Comparison of ENCODE assay signal across 9 cellular contexts in genomic region chr13:25232937-25233515, GRCh38. TPM values are rescaled to one million over a fixed set of nuclear protein-coding genes. Genes with fewer than 3 reads are reported as not detected.
A peak's percentile ranks its signal among the peaks of the same experiment; 100 is the strongest.
DNase-seq lines count a peak whose midpoint lies in the region; ATAC-seq and TF ChIP-seq lines count a peak whose summit lies in the region.
"Had no signal": no experiment of that assay in that cellular context is flagged by ENCODE, and none has a peak within 500 bp of the region (broad histone marks: within the 10 kb centered on the region; RNA-seq: fewer than 3 reads in every experiment).

No MANE protein-coding gene starts in this region.

- H3K4me3 ChIP-seq in ascending aorta, result no peak overlapping the region
- H3K4me3 ChIP-seq: HAP-1 had no signal

- in situ Hi-C loops in GM13976 (cut with MboI; ENCODE audit: low sequenced_read_pairs, unreplicated experiment), result no loop called here

- no peaks in the 10 kb centered on the region for H3K9me3 ChIP-seq in ascending aorta
- H3K9me3 ChIP-seq: HAP-1 had no signal

- no peaks in the 10 kb centered on the region for H3K27me3 ChIP-seq in ascending aorta

- H3K4me1 ChIP-seq in ascending aorta, result no peaks in the 10 kb centered on the region

- TF ChIP-seq CTCF in AG09319 (IDR thresholded peaks at IDR 0.05; ENCODE audit: low read depth, low read length), result peak; percentile 35
- peak; percentile 36 for TF ChIP-seq CTCF in GM13976 (IDR thresholded peaks at IDR 0.05; ENCODE audit: borderline replicate concordance, control extremely low read depth, extremely low read depth, insufficient read depth, missing control alignments)
- peak in 2 of 3 experiments; percentile 21 to 46 for TF ChIP-seq CTCF in ascending aorta (IDR thresholded peaks at IDR 0.05)

- intact Hi-C loops in ascending aorta (cut with DNase I), result no loop called here

- no peak for DNase-seq in AG09319 (ENCODE audit: extremely low read depth, low read depth)
- DNase-seq in GM13976 (ENCODE audit: low spot score), result peak; percentile 58
- DNase-seq in NCI-H2081 treated with DMSO at 0.1 percent for 48 hours (lab: John Stamatoyannopoulos, UW), result peak; percentile 27
- DNase-seq in ascending aorta (ENCODE audit: low spot score in 2 of 2), result no peak
- no peak for DNase-seq in left lobe of liver (ENCODE audit: low spot score)
- no peak for DNase-seq in T-helper 9 cell
- DNase-seq in NCI-H187 (lab: John Stamatoyannopoulos, UW), result no peak

- peak; percentile 97 for ATAC-seq in left lobe of liver
- no peak for ATAC-seq in GM18502 (IDR thresholded peaks at IDR 0.05; ENCODE audit: poor library complexity, unreplicated experiment)

- no peaks in the 10 kb centered on the region for H3K36me3 ChIP-seq in ascending aorta
- H3K36me3 ChIP-seq: HAP-1 had no signal

- H3K27ac ChIP-seq in ascending aorta, result no peak overlapping the region

RNA-seq across cellular contexts. Expression of gene MTMR6, which starts 54.3 kb away (rescaled TPM):
- total RNA-seq in ascending aorta (6.4 TPM), left lobe of liver (4.8 TPM)

Comparison
In these comparisons a context has a peak if more than half of its experiments do, and no peak if none do; other contexts are left out.
1. DNase-seq: peak in GM13976 (single experiment) and NCI-H2081 treated with DMSO at 0.1 percent for 48 hours (single experiment); none in AG09319 (single experiment), ascending aorta (0 of 2), left lobe of liver (single experiment), T-helper 9 cell (single experiment) and NCI-H187 (0 of 2).
2. Peak in every context shown above with its lines, with median percentiles within 50 percentile points of each other: CTCF ChIP-seq.